ENCODE assay signal across 20 cellular contexts in genomic region chr14:96811265-96811664, GRCh38. TPM values are rescaled to one million over a fixed set of nuclear protein-coding genes. Genes with fewer than 3 reads are reported as not detected.
A peak's percentile ranks its signal among the peaks of the same experiment; 100 is the strongest.
DNase-seq lines count a peak whose midpoint lies in the region; ATAC-seq, FAIRE-seq and TF ChIP-seq lines count a peak whose summit lies in the region.
"Had no signal": no experiment of that assay in that cellular context is flagged by ENCODE, and none has a peak within 500 bp of the region (broad histone marks: within the 10 kb centered on the region; RNA-seq: fewer than 3 reads in every experiment).

No MANE protein-coding gene starts in this region.

- H3K27ac Mint-ChIP-seq in activated CD4-positive, alpha-beta memory T cell treated with anti-CD3 and anti-CD28 coated beads, Interleukin-2, amount 10 ng/mL, durations not matched to agents 7 days and 5 days: no peak overlapping the region
- H3K27ac Mint-ChIP-seq: CD4-positive, alpha-beta T cell had no signal

- TF ChIP-seq POLR2A in H54 (IDR thresholded peaks at IDR 0.05; ENCODE audit: low read depth, low read length): no peak

- POLR2A ChIA-PET in activated CD4-positive, alpha-beta memory T cell treated with anti-CD3 and anti-CD28 coated beads, Interleukin-2, amount 10 ng/mL, durations not matched to agents 7 days and 5 days (lab: Charles Lee): interaction anchor here (1.2 to 2.0 kb wide), 2 partner anchors 12 to 14 kb away, joined by 4 to 7 read pairs; partner anchors contain the start of gene VRK1

- H3K4me3 Mint-ChIP-seq in activated CD4-positive, alpha-beta memory T cell treated with anti-CD3 and anti-CD28 coated beads, Interleukin-2, amount 10 ng/mL, durations not matched to agents 7 days and 5 days: no peak overlapping the region
- H3K4me3 Mint-ChIP-seq: CD4-positive, alpha-beta T cell had no signal

- peak; percentile 89 for FAIRE-seq in H54 (lab: Jason Lieb, UNC)
- FAIRE-seq in D721Med (lab: Jason Lieb, UNC): no peak
- FAIRE-seq: GM12878, K562 had no signal

- ATAC-seq in HG02610 (IDR thresholded peaks at IDR 0.05; ENCODE audit: unreplicated experiment): no peak
- ATAC-seq: K562, left colon had no signal

- CTCF ChIA-PET in activated CD4-positive, alpha-beta memory T cell treated with anti-CD3 and anti-CD28 coated beads, Interleukin-2, amount 10 ng/mL, durations not matched to agents 7 days and 5 days (lab: Charles Lee): no interaction called here

- H3K9me3 Mint-ChIP-seq in activated CD4-positive, alpha-beta memory T cell treated with anti-CD3 and anti-CD28 coated beads, Interleukin-2, amount 10 ng/mL, durations not matched to agents 7 days and 5 days: no peaks in the 10 kb centered on the region
- H3K9me3 Mint-ChIP-seq: CD4-positive, alpha-beta T cell had no signal

- DNase-seq in H54 (ENCODE audit: insufficient read length, low spot score): no peak
- peak; percentile 4 for DNase-seq in adipocyte (ENCODE audit: low read depth)
- DNase-seq in fibroblast of the aortic adventitia (ENCODE audit: low read depth): peak; percentile 89
- no peak for DNase-seq in D721Med (ENCODE audit: insufficient read length, low spot score)
- no peak for DNase-seq in activated CD4-positive, alpha-beta memory T cell treated with anti-CD3 and anti-CD28 coated beads, Interleukin-2, amount 10 ng/mL, durations not matched to agents 7 days and 5 days
- no peak for DNase-seq in activated CD4-positive, alpha-beta T cell treated with anti-CD3 and anti-CD28 coated beads, Interleukin-2, amount 50 U/mL, for 4 hours
- DNase-seq: activated CD8-positive, alpha-beta memory T cell treated with anti-CD3 and anti-CD28 coated beads for 24 hours; amniotic stem cell; CD4-positive, alpha-beta T cell; colonic mucosa; hypothalamus; left colon; NCI-H748 treated with DMSO at 0.1 percent for 48 hours; occipital lobe; Peyer's patch; thyroid gland had no signal

- peak overlapping the region; percentile 16 for H3K4me3 ChIP-seq in adipocyte (ENCODE audit: low read length)
- H3K4me3 ChIP-seq in fibroblast of the aortic adventitia (ENCODE audit: low read depth, low read length): peak overlapping the region; percentile 29
- H3K4me3 ChIP-seq: colonic mucosa, GM12878, K562, Peyer's patch, smooth muscle cell, thyroid gland had no signal

- H3K27me3 ChIP-seq in adipocyte (replicated peaks; ENCODE audit: control insufficient read depth, insufficient read depth, low read length): no peaks in the 10 kb centered on the region
- H3K27me3 ChIP-seq: colonic mucosa, Peyer's patch, thyroid gland had no signal

- peaks cover 40% of the 10 kb centered on the region for H3K36me3 Mint-ChIP-seq in activated CD4-positive, alpha-beta memory T cell treated with anti-CD3 and anti-CD28 coated beads, Interleukin-2, amount 10 ng/mL, durations not matched to agents 7 days and 5 days (ENCODE audit: low read depth)

- peaks cover 38% of the 10 kb centered on the region for H3K4me1 Mint-ChIP-seq in activated CD4-positive, alpha-beta memory T cell treated with anti-CD3 and anti-CD28 coated beads, Interleukin-2, amount 10 ng/mL, durations not matched to agents 7 days and 5 days

- H3K4me1 ChIP-seq in adipocyte (ENCODE audit: control insufficient read depth, insufficient read depth, low read length): peaks cover 7% of the 10 kb centered on the region
- H3K4me1 ChIP-seq: colonic mucosa, Peyer's patch, thyroid gland had no signal

- no peaks in the 10 kb centered on the region for H3K27me3 Mint-ChIP-seq in activated CD4-positive, alpha-beta memory T cell treated with anti-CD3 and anti-CD28 coated beads, Interleukin-2, amount 10 ng/mL, durations not matched to agents 7 days and 5 days
- H3K27me3 Mint-ChIP-seq: CD4-positive, alpha-beta T cell had no signal

- no peaks in the 10 kb centered on the region for H3K36me3 ChIP-seq in adipocyte (ENCODE audit: control insufficient read depth, insufficient read depth, low read length, severe bottlenecking)
- H3K36me3 ChIP-seq: colonic mucosa, Peyer's patch, thyroid gland had no signal

- no peaks in the 10 kb centered on the region for H3K9me3 ChIP-seq in adipocyte (ENCODE audit: control insufficient read depth, low read length)
- H3K9me3 ChIP-seq: colonic mucosa, Peyer's patch, thyroid gland had no signal

- H3K9ac ChIP-seq in adipocyte (ENCODE audit: low read length): no peak overlapping the region

- TF ChIP-seq CTCF in fibroblast of the aortic adventitia (IDR thresholded peaks at IDR 0.05; ENCODE audit: insufficient read depth, low read length) (no peak), D721Med (IDR thresholded peaks at IDR 0.05; ENCODE audit: insufficient read depth, missing control alignments) (no peak)

RNA-seq across cellular contexts. Expression of gene VRK1, which starts 14.1 kb away (rescaled TPM):
- total RNA-seq in fibroblast of the aortic adventitia (ENCODE audit: low replicate concordance): 18.6 and 34.0 TPM in 2 replicates
- total RNA-seq in activated CD4-positive, alpha-beta memory T cell treated with anti-CD3 and anti-CD28 coated beads, Interleukin-2, amount 10 ng/mL, durations not matched to agents 7 days and 5 days: 10 to 100 TPM; 62.0 to 64.1 TPM

Comparison
In these comparisons a context has a peak if more than half of its experiments do, and no peak if none do; other contexts are left out.
1. DNase-seq: peak in adipocyte (single experiment) and fibroblast of the aortic adventitia (single experiment); none in H54 (single experiment), D721Med (single experiment), activated CD4-positive, alpha-beta memory T cell treated with anti-CD3 and anti-CD28 coated beads, Interleukin-2, amount 10 ng/mL, durations not matched to agents 7 days and 5 days (single experiment) and activated CD4-positive, alpha-beta T cell treated with anti-CD3 and anti-CD28 coated beads, Interleukin-2, amount 50 U/mL, for 4 hours (0 of 2).